ENCODE assay signal across 21 cellular contexts in genomic region chr4:14770025-14770424, GRCh38.
DNase-seq lines count a peak whose midpoint lies in the region; FAIRE-seq and TF ChIP-seq lines count a peak whose summit lies in the region.
"Had no signal": no experiment of that assay in that cellular context is flagged by ENCODE, and none has a peak within 500 bp of the region (broad histone marks: within the 10 kb centered on the region; RNA-seq: fewer than 3 reads in every experiment).

No MANE protein-coding gene starts in this region.

- H3K79me2 ChIP-seq in keratinocyte (ENCODE audit: control insufficient read depth, insufficient read depth, low read length): no peaks in the 10 kb centered on the region

- intact Hi-C loops in prostate gland (cut with DNase I): no loop called here

- no peaks in the 10 kb centered on the region for H3K27me3 ChIP-seq in adipocyte (replicated peaks; ENCODE audit: control insufficient read depth, insufficient read depth, low read length)
- H3K27me3 ChIP-seq in keratinocyte (ENCODE audit: control insufficient read depth, extremely low read depth, insufficient read depth, low read length): no peaks in the 10 kb centered on the region
- H3K27me3 ChIP-seq in prostate gland (replicated peaks; ENCODE audit: insufficient read depth): no peaks in the 10 kb centered on the region
- H3K27me3 ChIP-seq in subcutaneous abdominal adipose tissue (ENCODE audit: control insufficient read depth in 5 of 5, insufficient read depth in 4 of 5, low read length in 5 of 5): no peaks in the 10 kb centered on the region

- H3K9ac ChIP-seq in adipocyte (ENCODE audit: low read length) (peak overlapping the region; percentile 38), keratinocyte (ENCODE audit: control insufficient read depth, extremely low read depth, insufficient read depth, low read length) (no peak overlapping the region), subcutaneous abdominal adipose tissue (ENCODE audit: low read length in 5 of 5) (no peak overlapping the region)

- H4K20me1 ChIP-seq in keratinocyte (ENCODE audit: control insufficient read depth, extremely low read depth, insufficient read depth, low read length): no peaks in the 10 kb centered on the region

- no peak for TF ChIP-seq CTCF in keratinocyte (optimal IDR thresholded peaks at IDR 0.05 in 1 of 3, IDR thresholded peaks at IDR 0.05 in 1 of 3, conservative IDR thresholded peaks at IDR 0.05 in 1 of 3; ENCODE audit: extremely low read depth in 1 of 3, insufficient read depth in 2 of 3, low read length in 3 of 3)
- TF ChIP-seq CTCF in prostate gland (IDR thresholded peaks at IDR 0.05): no peak

- peaks cover 25% of the 10 kb centered on the region for H3K4me1 ChIP-seq in adipocyte (ENCODE audit: control insufficient read depth, insufficient read depth, low read length)
- H3K4me1 ChIP-seq in keratinocyte (ENCODE audit: control insufficient read depth, extremely low read depth, insufficient read depth, low read length): peaks cover 26% of the 10 kb centered on the region
- no peaks in the 10 kb centered on the region for H3K4me1 ChIP-seq in prostate gland (replicated peaks)
- H3K4me1 ChIP-seq in subcutaneous abdominal adipose tissue (ENCODE audit: control insufficient read depth in 5 of 5, insufficient read depth in 5 of 5, low read length in 5 of 5): peaks cover 0 to 21% (median 8%) of the 10 kb centered on the region in 5 donors
- H3K4me1 ChIP-seq: A549, Caco-2 had no signal

- DNase-seq in adipocyte (ENCODE audit: low read depth) (no peak), keratinocyte (ENCODE audit: low read depth, low spot score) (no peak), prostate gland (ENCODE audit: low spot score) (peak; percentile 68), NCI-H2081 (lab: John Stamatoyannopoulos, UW) (no peak), substantia nigra (lab: John Stamatoyannopoulos, UW) (no peak), RPMI8226 (no peak)
- DNase-seq: AML-193; Caco-2; CD4-positive, alpha-beta T cell; HCEC 1CT had no signal

- TF ChIP-seq POLR2A in prostate gland (IDR thresholded peaks at IDR 0.05): no peak

- H3K27ac ChIP-seq in keratinocyte (ENCODE audit: control insufficient read depth, insufficient read depth, low read length): no peak overlapping the region
- peak overlapping the region in 1 of 2 donors; percentile 42 for H3K27ac ChIP-seq in prostate gland
- H3K27ac ChIP-seq in subcutaneous abdominal adipose tissue (ENCODE audit: low read depth, low read length): peak overlapping the region; percentile 66
- H3K27ac ChIP-seq in substantia nigra (ENCODE audit: low read depth, low read length, poor library complexity, severe bottlenecking): no peak overlapping the region
- H3K27ac ChIP-seq: 22Rv1, A549, C4-2B, HL-60 had no signal

- dilution Hi-C loops in keratinocyte (cut with MboI; ENCODE audit: extremely low pct_ligation_motif_present, low sequenced_read_pairs): no loop called here

- H3K36me3 ChIP-seq in adipocyte (ENCODE audit: control insufficient read depth, insufficient read depth, low read length, severe bottlenecking) (no peaks in the 10 kb centered on the region), keratinocyte (ENCODE audit: control insufficient read depth in 2 of 2, extremely low read depth in 1 of 2, insufficient read depth in 2 of 2, low read length in 2 of 2) (no peaks in the 10 kb centered on the region), prostate gland (no peaks in the 10 kb centered on the region), subcutaneous abdominal adipose tissue (ENCODE audit: control insufficient read depth in 5 of 5, insufficient read depth in 5 of 5, low read length in 5 of 5) (no peaks in the 10 kb centered on the region)

- no peak for FAIRE-seq in keratinocyte (lab: Jason Lieb, UNC)
- FAIRE-seq: A549, D721Med, G401.6, GM12891, GM19239, H54 had no signal

- H2AFZ ChIP-seq in keratinocyte (ENCODE audit: control insufficient read depth, low read length): peak overlapping the region; percentile 10
- H2AFZ ChIP-seq: GM23338 had no signal

- no peaks in the 10 kb centered on the region for H3K9me1 ChIP-seq in keratinocyte (ENCODE audit: control insufficient read depth, extremely low read depth, insufficient read depth, low read length)

- H3K9me3 ChIP-seq in adipocyte (ENCODE audit: control insufficient read depth, low read length): peaks cover 5% of the 10 kb centered on the region
- no peaks in the 10 kb centered on the region for H3K9me3 ChIP-seq in keratinocyte (ENCODE audit: control insufficient read depth, low read depth, low read length)
- no peaks in the 10 kb centered on the region for H3K9me3 ChIP-seq in prostate gland
- no peaks in the 10 kb centered on the region for H3K9me3 ChIP-seq in subcutaneous abdominal adipose tissue (ENCODE audit: control insufficient read depth in 5 of 5, low read length in 5 of 5)
- H3K9me3 ChIP-seq: Caco-2 had no signal

- no peak overlapping the region for H3K4me3 ChIP-seq in adipocyte (ENCODE audit: low read length)
- H3K4me3 ChIP-seq in keratinocyte (ENCODE audit: control insufficient read depth in 2 of 3, extremely low read depth in 1 of 3, insufficient read depth in 2 of 3, low read depth in 1 of 3, low read length in 3 of 3): no peak overlapping the region
- H3K4me3 ChIP-seq in prostate gland: no peak overlapping the region
- no peak overlapping the region for H3K4me3 ChIP-seq in subcutaneous abdominal adipose tissue (ENCODE audit: low read depth in 1 of 5, low read length in 5 of 5)
- H3K4me3 ChIP-seq: A549, GM23338 had no signal

- no peak overlapping the region for H3K4me2 ChIP-seq in keratinocyte (ENCODE audit: control insufficient read depth, extremely low read depth, insufficient read depth, low read depth, low read length)
- H3K4me2 ChIP-seq: A549, GM23338 had no signal
